In the genomic region with DNA sequence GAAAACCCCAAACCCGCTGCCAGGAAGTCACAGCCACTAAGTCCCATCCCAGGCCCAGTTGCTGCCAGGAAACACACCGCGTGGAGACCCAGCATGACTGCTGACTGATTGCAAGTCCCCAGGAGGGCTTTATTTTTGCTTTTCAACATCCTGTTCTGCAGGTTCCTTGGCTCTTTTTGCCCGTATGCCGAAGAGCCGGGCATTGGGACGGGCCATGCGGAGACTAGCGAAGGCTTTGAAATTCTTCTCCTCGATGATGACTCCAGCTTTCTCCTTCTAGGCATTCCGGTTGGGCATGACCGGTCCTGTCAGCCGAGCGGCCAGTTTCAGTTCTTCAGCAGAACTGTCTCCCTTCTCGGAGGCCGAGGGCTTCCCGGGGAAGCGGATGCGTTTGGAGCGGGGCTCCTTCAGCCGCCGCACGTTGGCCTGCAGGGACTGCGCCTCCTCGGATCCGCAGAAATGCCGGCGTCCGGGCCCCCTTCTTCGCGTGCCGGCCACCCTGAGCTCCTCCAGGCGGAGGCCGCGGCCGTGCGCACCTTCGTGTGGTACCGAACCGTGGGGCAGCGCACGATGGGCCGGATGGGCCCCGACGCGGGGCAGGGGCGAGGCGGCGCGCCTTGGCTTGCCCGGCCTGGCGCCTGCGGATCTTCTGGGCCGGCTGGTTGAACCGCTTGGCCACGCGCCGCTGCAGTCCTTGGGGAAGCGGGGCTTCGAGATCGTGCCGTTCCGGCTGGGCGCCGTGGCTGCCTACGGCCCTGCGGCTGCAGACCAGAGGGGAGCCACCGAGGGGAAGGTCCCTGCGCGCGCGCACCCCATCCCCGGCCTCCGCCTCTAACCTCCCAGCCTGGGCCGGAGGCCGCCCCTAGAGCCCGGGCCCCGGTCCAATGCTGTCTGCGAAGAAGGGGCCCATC, we compare ENCODE assay signal across 11 cellular contexts. TPM values are rescaled to one million over a fixed set of nuclear protein-coding genes. Genes with fewer than 3 reads are reported as not detected.
DNase-seq lines count a peak whose midpoint lies in the region; ATAC-seq, FAIRE-seq and TF ChIP-seq lines count a peak whose summit lies in the region.
"Had no signal": no experiment of that assay in that cellular context is flagged by ENCODE, and none has a peak within 500 bp of the region (broad histone marks: within the 10 kb centered on the region; RNA-seq: fewer than 3 reads in every experiment).

No MANE protein-coding gene starts in this region.

- DNase-seq in DMS153 (lab: John Stamatoyannopoulos, UW) (peak; percentile 12), DMS153 treated with DMSO at 0.1 percent for 48 hours (lab: John Stamatoyannopoulos, UW; ENCODE audit: unreplicated experiment) (no peak), astrocyte (ENCODE audit: low read depth) (peak; percentile 29), iPS-NIHi11 (ENCODE audit: low spot score) (peak; percentile 66), stomach (no peak), OCI-LY7 (ENCODE audit: low spot score) (no peak)
- DNase-seq: activated B cell treated with CpG ODN at 0.5 μM for 24 hours had no signal

- no peak for TF ChIP-seq POLR2A in stomach (IDR thresholded peaks at IDR 0.05)

- no peaks in the 10 kb centered on the region for H3K9me2 ChIP-seq in OCI-LY7 (ENCODE audit: insufficient read depth, low read length)

- no peaks in the 10 kb centered on the region for H3K27me3 ChIP-seq in astrocyte (ENCODE audit: insufficient read depth, low read length)
- H3K27me3 ChIP-seq in stomach: peaks cover 0 to 30% (median 12%) of the 10 kb centered on the region in 3 donors

- H3K27ac ChIP-seq in astrocyte (ENCODE audit: low read depth, low read length) (no peak overlapping the region), stomach (peak overlapping the region in 2 of 5 donors; percentile 11 to 26), OCI-LY7 (ENCODE audit: low read depth, low read length, poor library complexity, severe bottlenecking) (no peak overlapping the region)

- H3K9ac ChIP-seq in astrocyte (ENCODE audit: low read length): peak overlapping the region; percentile 50

- peaks cover 13% of the 10 kb centered on the region for H3K27me3 Mint-ChIP-seq in astrocyte (ENCODE audit: low read depth, unreplicated experiment)

- H3K4me1 ChIP-seq in astrocyte (ENCODE audit: insufficient read depth, low read length) (no peaks in the 10 kb centered on the region), stomach (peaks cover 0 to 10% (median 9%) of the 10 kb centered on the region in 4 donors), OCI-LY7 (ENCODE audit: insufficient read depth, low read length, poor library complexity, severe bottlenecking) (no peaks in the 10 kb centered on the region)

- H3K36me3 ChIP-seq in astrocyte (ENCODE audit: insufficient read depth, low read length) (no peaks in the 10 kb centered on the region), stomach (peaks cover 0 to 9% (median 9%) of the 10 kb centered on the region in 4 donors), OCI-LY7 (ENCODE audit: insufficient read depth, low read length) (no peaks in the 10 kb centered on the region)

- no peaks in the 10 kb centered on the region for H3K79me2 ChIP-seq in astrocyte (ENCODE audit: insufficient read depth, low read length)
- no peaks in the 10 kb centered on the region for H3K79me2 ChIP-seq in OCI-LY7 (ENCODE audit: insufficient read depth, low read depth, low read length)

- ATAC-seq in HG02763 (IDR thresholded peaks at IDR 0.05; ENCODE audit: unreplicated experiment) (no peak), GM19452 (IDR thresholded peaks at IDR 0.05; ENCODE audit: unreplicated experiment) (no peak)

- no peaks in the 10 kb centered on the region for H3K36me3 Mint-ChIP-seq in astrocyte (ENCODE audit: low read depth, unreplicated experiment)

- no peak overlapping the region for H3K4me3 Mint-ChIP-seq in astrocyte (ENCODE audit: unreplicated experiment)
- H3K4me3 Mint-ChIP-seq: activated B cell treated with CpG ODN at 0.5 μM for 24 hours had no signal

- intact Hi-C loops in stomach (cut with DNase I; ENCODE audit: low total_unique reads): no loop called here
- intact Hi-C loops in OCI-LY7 (cut with micrococcal nuclease; ENCODE audit: unreplicated experiment): no loop called here

- no TSS peak for BruUV-seq in OCI-LY7 (replicated peaks; lab: Mats Ljungman, UMichigan)

- no peaks in the 10 kb centered on the region for H3K4me1 Mint-ChIP-seq in astrocyte (ENCODE audit: low read depth, unreplicated experiment)

- H2AFZ ChIP-seq in astrocyte (ENCODE audit: low read depth, low read length) (peak overlapping the region; percentile 57), OCI-LY7 (ENCODE audit: low read length) (no peak overlapping the region)

- H4K20me1 ChIP-seq in astrocyte (ENCODE audit: insufficient read depth, low read length): no peaks in the 10 kb centered on the region
- H4K20me1 ChIP-seq in OCI-LY7 (ENCODE audit: insufficient read depth, low read length): no peaks in the 10 kb centered on the region

- TF ChIP-seq CTCF in astrocyte (IDR thresholded peaks at IDR 0.05; ENCODE audit: insufficient read depth, low read depth, low read length) (no peak), stomach (IDR thresholded peaks at IDR 0.05) (no peak), OCI-LY7 (conservative IDR thresholded peaks at IDR 0.05; ENCODE audit: low read length) (no peak)

- H3K9me3 Mint-ChIP-seq in astrocyte (ENCODE audit: unreplicated experiment): no peaks in the 10 kb centered on the region
- H3K9me3 Mint-ChIP-seq: activated B cell treated with CpG ODN at 0.5 μM for 24 hours had no signal

- POLR2A ChIA-PET in OCI-LY7 (lab: Charles Lee): no interaction called here

- CTCF ChIA-PET in OCI-LY7 (lab: Charles Lee; ENCODE audit: unreplicated experiment): no interaction called here

- WGBS in stomach, 5 donors: 5 to 13% (median 10%) methylated on average over 34 to 79 of the region's 79 CpGs

- H3K9me3 ChIP-seq in astrocyte (ENCODE audit: insufficient read depth, low read depth, low read length): no peaks in the 10 kb centered on the region
- H3K9me3 ChIP-seq in stomach: no peaks in the 10 kb centered on the region
- no peaks in the 10 kb centered on the region for H3K9me3 ChIP-seq in OCI-LY7 (ENCODE audit: low read length)

- H3K4me2 ChIP-seq in astrocyte (ENCODE audit: low read length) (peak overlapping the region; percentile 84), OCI-LY7 (ENCODE audit: low read length) (no peak overlapping the region)

- H3K4me3 ChIP-seq in astrocyte (ENCODE audit: insufficient read depth, low read depth, low read length) (peak overlapping the region; percentile 33), stomach (peak overlapping the region; percentile 28 to 52 (median 41)), OCI-LY7 (ENCODE audit: low read depth, low read length, poor library complexity, severe bottlenecking) (no peak overlapping the region)

- no peak for FAIRE-seq in astrocyte (lab: Jason Lieb, UNC)

- no peak for TF ChIP-seq EP300 in stomach (IDR thresholded peaks at IDR 0.05)

- H3K27ac Mint-ChIP-seq in astrocyte (ENCODE audit: unreplicated experiment): no peak overlapping the region
- H3K27ac Mint-ChIP-seq: activated B cell treated with CpG ODN at 0.5 μM for 24 hours had no signal

RNA-seq across cellular contexts. Expression of gene ZSCAN5C, which starts 15.2 kb away (rescaled TPM):
- total RNA-seq in astrocyte: not detected in 2 replicates
- not detected for total RNA-seq in stomach
- polyA plus RNA-seq in stomach: not detected
- not detected in 2 replicates for total RNA-seq in OCI-LY7 (2014; rRNA removed; shearing (Covaris generic))
- total RNA-seq in OCI-LY7 (2022): not detected in 2 replicates
- total RNA-seq: A172, activated B cell treated with CpG ODN at 0.5 μM for 24 hours, mononuclear cell had no signal

RNA-seq across cellular contexts. Expression of gene ZSCAN5B, which starts 19.7 kb away (rescaled TPM):
- total RNA-seq in astrocyte: not detected in 2 replicates
- total RNA-seq in stomach: not detected
- polyA plus RNA-seq in stomach: not detected
- not detected in 2 replicates for total RNA-seq in OCI-LY7 (2014; rRNA removed; shearing (Covaris generic))
- total RNA-seq in OCI-LY7 (2022): not detected in 2 replicates
- total RNA-seq: A172, activated B cell treated with CpG ODN at 0.5 μM for 24 hours, mononuclear cell had no signal

RNA-seq across cellular contexts. Expression of gene GALP, which starts 41.5 kb away (rescaled TPM):
- total RNA-seq in astrocyte (not detected in 2 replicates), stomach (not detected), OCI-LY7 (2022) (not detected in 2 replicates)
- polyA plus RNA-seq in stomach: not detected
- not detected in 2 replicates for total RNA-seq in OCI-LY7 (2014; rRNA removed; shearing (Covaris generic))
- total RNA-seq: A172, activated B cell treated with CpG ODN at 0.5 μM for 24 hours, mononuclear cell had no signal

RNA-seq across cellular contexts. Expression of gene EDDM13, which starts 55.3 kb away (rescaled TPM):
- total RNA-seq in astrocyte (not detected in 2 replicates), stomach (not detected), OCI-LY7 (2022) (not detected in 2 replicates)
- polyA plus RNA-seq in stomach: 1 to 10 TPM in 1 of 3 donors, not detected in 2; 1.6 TPM
- not detected in 2 replicates for total RNA-seq in OCI-LY7 (2014; rRNA removed; shearing (Covaris generic))
- total RNA-seq: A172, activated B cell treated with CpG ODN at 0.5 μM for 24 hours, mononuclear cell had no signal

Comparison
In these comparisons a context has a peak if more than half of its experiments do, and no peak if none do; other contexts are left out.
1. DNase-seq: peak in DMS153 (single experiment), astrocyte (single experiment) and iPS-NIHi11 (single experiment); none in DMS153 treated with DMSO at 0.1 percent for 48 hours (single experiment), stomach (single experiment) and OCI-LY7 (single experiment).